Comparison of ENCODE assay signal across 38 cellular contexts in genomic region chr9:107235765-107236442, GRCh38.
"Had no signal": no experiment of that assay in that cellular context is flagged by ENCODE, and none has a peak within 500 bp of the region (broad histone marks: within the 10 kb centered on the region; RNA-seq: fewer than 3 reads in every experiment).

No MANE protein-coding gene starts in this region.

- H3K27ac Mint-ChIP-seq: activated B cell treated with CpG ODN at 0.5 μM for 24 hours; activated CD4-positive, alpha-beta memory T cell treated with anti-CD3 and anti-CD28 coated beads, Interleukin-2, amount 10 ng/mL, durations not matched to agents 7 days and 5 days; activated CD4-positive, alpha-beta T cell treated with anti-CD3 and anti-CD28 coated beads, Interleukin-2, amount 10 ng/mL, durations not matched to agents 24 days and 14 days; activated CD8-positive, alpha-beta memory T cell treated with anti-CD3 and anti-CD28 coated beads, Interleukin-2, amount 10 ng/mL, durations not matched to agents 7 days and 5 days; activated CD8-positive, alpha-beta T cell treated with anti-CD3 and anti-CD28 coated beads, Interleukin-2, amount 10 ng/mL, durations not matched to agents 7 days and 5 days; activated naive CD4-positive, alpha-beta T cell treated with anti-CD3 and anti-CD28 coated beads, Interleukin-2, amount 10 ng/mL, durations not matched to agents 7 days and 5 days; activated naive CD4-positive, alpha-beta T cell treated with anti-CD3 and anti-CD28 coated beads, Interleukin-2, amount 50 U/mL, for 24 hours; activated naive CD8-positive, alpha-beta T cell; activated naive CD8-positive, alpha-beta T cell treated with anti-CD3 and anti-CD28 coated beads, Interleukin-2, amount 10 ng/mL, durations not matched to agents 7 days and 5 days; activated naive CD8-positive, alpha-beta T cell treated with anti-CD3 and anti-CD28 coated beads, Interleukin-2, amount 50 U/mL, for 24 hours; activated T-cell treated with anti-CD3 and anti-CD28 coated beads, Interleukin-2, amount 50 U/mL, for 24 hours; activated T-helper 2 cell treated with anti-CD3 and anti-CD28 coated beads, Interferon-gamma antibody, Interleukin-2, Interleukin-4, amounts not matched to agents 10 μg/mL and 5 μg/mL and 100 μg/mL, durations not matched to agents 14 hours and 24 hours and 36 hours; brain; T-helper 1 cell treated with Interleukin-12 subunit alpha and Interleukin-12 subunit beta and Interleukin-4 antibody, amounts not matched to agents 30 μg/mL and 1 μg/mL, for 36 hours; T-helper 2 cell treated with Interferon-gamma antibody and Interleukin-4, amounts not matched to agents 5 μg/mL and 100 μg/mL, for 36 hours had no signal

- H3K9me3 Mint-ChIP-seq: activated B cell treated with CpG ODN at 0.5 μM for 24 hours; activated CD4-positive, alpha-beta memory T cell treated with anti-CD3 and anti-CD28 coated beads, Interleukin-2, amount 10 ng/mL, durations not matched to agents 7 days and 5 days; activated CD4-positive, alpha-beta T cell treated with anti-CD3 and anti-CD28 coated beads, Interleukin-2, amount 10 ng/mL, durations not matched to agents 24 days and 14 days; activated naive CD4-positive, alpha-beta T cell treated with anti-CD3 and anti-CD28 coated beads, Interleukin-2, amount 10 ng/mL, durations not matched to agents 7 days and 5 days; activated naive CD4-positive, alpha-beta T cell treated with anti-CD3 and anti-CD28 coated beads, Interleukin-2, amount 50 U/mL, for 24 hours; activated naive CD8-positive, alpha-beta T cell treated with anti-CD3 and anti-CD28 coated beads, Interleukin-2, amount 10 ng/mL, durations not matched to agents 7 days and 5 days; activated naive CD8-positive, alpha-beta T cell treated with anti-CD3 and anti-CD28 coated beads, Interleukin-2, amount 50 U/mL, for 24 hours; activated T-cell treated with anti-CD3 and anti-CD28 coated beads, Interleukin-2, amount 50 U/mL, for 24 hours; activated T-helper 2 cell treated with anti-CD3 and anti-CD28 coated beads, Interferon-gamma antibody, Interleukin-2, Interleukin-4, amounts not matched to agents 10 μg/mL and 5 μg/mL and 100 μg/mL, durations not matched to agents 14 hours and 24 hours and 36 hours; central memory CD8-positive, alpha-beta T cell; T-helper 1 cell treated with Interleukin-12 subunit alpha and Interleukin-12 subunit beta and Interleukin-4 antibody, amounts not matched to agents 30 μg/mL and 1 μg/mL, for 36 hours; T-helper 2 cell treated with Interferon-gamma antibody and Interleukin-4, amounts not matched to agents 5 μg/mL and 100 μg/mL, for 36 hours had no signal

- FAIRE-seq: bronchial epithelial cell, TTC549 had no signal

- H3K4me1 Mint-ChIP-seq: activated B cell treated with CpG ODN at 0.5 μM for 24 hours; activated naive CD4-positive, alpha-beta T cell treated with anti-CD3 and anti-CD28 coated beads, Interleukin-2, amount 10 ng/mL, durations not matched to agents 7 days and 5 days; activated naive CD4-positive, alpha-beta T cell treated with anti-CD3 and anti-CD28 coated beads, Interleukin-2, amount 50 U/mL, for 24 hours; activated naive CD8-positive, alpha-beta T cell treated with anti-CD3 and anti-CD28 coated beads, Interleukin-2, amount 10 ng/mL, durations not matched to agents 7 days and 5 days; central memory CD8-positive, alpha-beta T cell had no signal

- H3K4me1 ChIP-seq: ascending aorta had no signal

- ATAC-seq: activated CD8-positive, alpha-beta memory T cell treated with anti-CD3 and anti-CD28 coated beads, Interleukin-2, amount 10 ng/mL, durations not matched to agents 7 days and 5 days; activated CD8-positive, alpha-beta T cell treated with anti-CD3 and anti-CD28 coated beads, Interleukin-2, amount 10 ng/mL, durations not matched to agents 7 days and 5 days; activated naive CD8-positive, alpha-beta T cell treated with anti-CD3 and anti-CD28 coated beads, Interleukin-2, amount 50 U/mL, for 24 hours had no signal

- H3K4me3 Mint-ChIP-seq: activated B cell treated with CpG ODN at 0.5 μM for 24 hours; activated CD4-positive, alpha-beta memory T cell treated with anti-CD3 and anti-CD28 coated beads, Interleukin-2, amount 10 ng/mL, durations not matched to agents 7 days and 5 days; activated CD4-positive, alpha-beta T cell treated with anti-CD3 and anti-CD28 coated beads, Interleukin-2, amount 10 ng/mL, durations not matched to agents 24 days and 14 days; activated CD8-positive, alpha-beta memory T cell treated with anti-CD3 and anti-CD28 coated beads, Interleukin-2, amount 10 ng/mL, durations not matched to agents 7 days and 5 days; activated CD8-positive, alpha-beta T cell treated with anti-CD3 and anti-CD28 coated beads, Interleukin-2, amount 10 ng/mL, durations not matched to agents 7 days and 5 days; activated naive CD4-positive, alpha-beta T cell treated with anti-CD3 and anti-CD28 coated beads, Interleukin-2, amount 10 ng/mL, durations not matched to agents 7 days and 5 days; activated naive CD4-positive, alpha-beta T cell treated with anti-CD3 and anti-CD28 coated beads, Interleukin-2, amount 50 U/mL, for 24 hours; activated naive CD8-positive, alpha-beta T cell; activated naive CD8-positive, alpha-beta T cell treated with anti-CD3 and anti-CD28 coated beads, Interleukin-2, amount 10 ng/mL, durations not matched to agents 7 days and 5 days; activated naive CD8-positive, alpha-beta T cell treated with anti-CD3 and anti-CD28 coated beads, Interleukin-2, amount 50 U/mL, for 24 hours; activated T-cell treated with anti-CD3 and anti-CD28 coated beads, Interleukin-2, amount 50 U/mL, for 24 hours; brain; central memory CD8-positive, alpha-beta T cell; T-helper 1 cell treated with Interleukin-12 subunit alpha and Interleukin-12 subunit beta and Interleukin-4 antibody, amounts not matched to agents 30 μg/mL and 1 μg/mL, for 36 hours; T-helper 2 cell treated with Interferon-gamma antibody and Interleukin-4, amounts not matched to agents 5 μg/mL and 100 μg/mL, for 36 hours had no signal

- H3K4me3 ChIP-seq: ascending aorta, cardiac muscle cell had no signal

- H3K36me3 Mint-ChIP-seq: activated CD8-positive, alpha-beta memory T cell treated with anti-CD3 and anti-CD28 coated beads, Interleukin-2, amount 10 ng/mL, durations not matched to agents 7 days and 5 days; activated naive CD4-positive, alpha-beta T cell treated with anti-CD3 and anti-CD28 coated beads, Interleukin-2, amount 10 ng/mL, durations not matched to agents 7 days and 5 days; activated naive CD4-positive, alpha-beta T cell treated with anti-CD3 and anti-CD28 coated beads, Interleukin-2, amount 50 U/mL, for 24 hours; activated naive CD8-positive, alpha-beta T cell; activated naive CD8-positive, alpha-beta T cell treated with anti-CD3 and anti-CD28 coated beads, Interleukin-2, amount 10 ng/mL, durations not matched to agents 7 days and 5 days; brain had no signal

- H3K27ac ChIP-seq: ascending aorta, cardiac muscle cell, VCaP had no signal

- DNase-seq: activated B cell treated with CpG ODN at 0.5 μM for 24 hours; activated CD4-positive, alpha-beta memory T cell treated with anti-CD3 and anti-CD28 coated beads, Interleukin-2, amount 10 ng/mL, durations not matched to agents 7 days and 5 days; activated CD4-positive, alpha-beta T cell treated with anti-CD3 and anti-CD28 coated beads for 4 hours; activated CD4-positive, alpha-beta T cell treated with anti-CD3 and anti-CD28 coated beads, Interleukin-2, amount 10 ng/mL, durations not matched to agents 24 days and 14 days; activated CD4-positive, alpha-beta T cell treated with anti-CD3 and anti-CD28 coated beads, Interleukin-2, amount 50 U/mL, for 1 hour; activated CD4-positive, alpha-beta T cell treated with anti-CD3 and anti-CD28 coated beads, Interleukin-2, amount 50 U/mL, for 4 hours; activated CD4-positive, CD25-positive, alpha-beta regulatory T cell treated with anti-CD3 and anti-CD28 coated beads, Interleukin-2, amount 50 U/mL, for 72 hours; activated CD8-positive, alpha-beta memory T cell treated with anti-CD3 and anti-CD28 coated beads for 24 hours; activated CD8-positive, alpha-beta memory T cell treated with anti-CD3 and anti-CD28 coated beads, Interleukin-2, amount 10 ng/mL, durations not matched to agents 7 days and 5 days; activated CD8-positive, alpha-beta memory T cell treated with anti-CD3 and anti-CD28 coated beads, Interleukin-2, amount 50 U/mL, for 48 hours; activated CD8-positive, alpha-beta T cell treated with anti-CD3 and anti-CD28 coated beads, Interleukin-2, amount 10 ng/mL, durations not matched to agents 7 days and 5 days; activated effector memory CD4-positive, alpha-beta T cell treated with Interleukin-2 at 50 U/mL for 16 hours; activated gamma-delta T cell; activated naive CD4-positive, alpha-beta T cell treated with anti-CD3 and anti-CD28 coated beads, Interleukin-2, amount 10 ng/mL, durations not matched to agents 7 days and 5 days; activated naive CD4-positive, alpha-beta T cell treated with Interleukin-2 at 50 U/mL for 16 hours; activated naive CD8-positive, alpha-beta T cell treated with anti-CD3 and anti-CD28 coated beads, Interleukin-2, amount 10 ng/mL, durations not matched to agents 7 days and 5 days; activated naive CD8-positive, alpha-beta T cell treated with anti-CD3 and anti-CD28 coated beads, Interleukin-2, amount 50 U/mL, for 24 hours; activated T-cell treated with anti-CD3 and anti-CD28 coated beads, Interleukin-2, amount 50 U/mL, for 24 hours; activated T-cell treated with anti-CD3 and anti-CD28 coated beads, Interleukin-2, amount 50 U/mL, for 48 hours; amygdala; anterior cingulate cortex; caudate nucleus; cerebellar nuclear complex; T-helper 1 cell; T-helper 2 cell; T-helper 9 cell had no signal

- H3K36me3 ChIP-seq: ascending aorta, cardiac muscle cell had no signal

- H3K9me3 ChIP-seq: ascending aorta had no signal

- H3K27me3 ChIP-seq: ascending aorta, cardiac muscle cell had no signal
